ENCODE assay signal across 21 cellular contexts in the genomic region with DNA sequence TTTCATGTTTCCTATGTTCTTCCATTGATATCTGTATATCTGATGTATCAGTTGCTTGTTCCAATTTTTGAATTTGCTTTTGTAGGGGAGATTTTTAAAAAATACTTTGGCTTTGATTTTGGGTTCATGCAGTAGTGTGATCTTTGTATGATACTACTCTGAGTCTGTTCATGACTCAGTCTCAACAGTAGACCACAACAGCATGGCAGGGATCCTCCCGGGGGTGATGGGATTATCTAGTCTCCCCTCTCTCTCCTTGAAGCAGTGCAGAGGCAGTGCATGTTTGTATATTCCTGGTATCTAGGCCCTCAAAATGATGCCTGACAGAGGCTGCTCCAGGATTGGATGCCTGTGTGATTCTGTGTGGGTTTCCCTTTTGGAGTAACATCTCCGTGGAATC. TPM values are rescaled to one million over a fixed set of nuclear protein-coding genes. Genes with fewer than 3 reads are reported as not detected.
DNase-seq lines count a peak whose midpoint lies in the region; ATAC-seq and TF ChIP-seq lines count a peak whose summit lies in the region.
"Had no signal": no experiment of that assay in that cellular context is flagged by ENCODE, and none has a peak within 500 bp of the region (broad histone marks: within the 10 kb centered on the region; RNA-seq: fewer than 3 reads in every experiment).

No MANE protein-coding gene starts in this region.

- TF ChIP-seq CTCF in fibroblast of mammary gland (conservative IDR thresholded peaks at IDR 0.05; ENCODE audit: control insufficient read depth, insufficient read depth, low read depth, low read length) (no peak), body of pancreas (IDR thresholded peaks at IDR 0.05) (no peak), A673 (conservative IDR thresholded peaks at IDR 0.05; ENCODE audit: low read depth, low read length) (no peak), WERI-Rb-1 (IDR thresholded peaks at IDR 0.05; ENCODE audit: low read depth, low read length) (no peak)

- intact Hi-C loops in body of pancreas (cut with DNase I) (no loop called here), A673 (cut with micrococcal nuclease; ENCODE audit: unreplicated experiment) (no loop called here)

- H3K4me3 Mint-ChIP-seq in stimulated activated naive CD8-positive, alpha-beta T cell treated with anti-CD3 and anti-CD28 coated beads, Interleukin-15, amount 100 ng/mL, for 72 hours, result no peak overlapping the region
- no peak overlapping the region for H3K4me3 Mint-ChIP-seq in stimulated activated effector memory CD8-positive, alpha-beta T cell treated with anti-CD3 and anti-CD28 coated beads, Interleukin-12 subunit alpha, Interleukin-12 subunit beta, amount 100 ng/mL, for 72 hours
- H3K4me3 Mint-ChIP-seq: CD4-positive, CD25-positive, alpha-beta regulatory T cell; CD8-positive, alpha-beta T cell had no signal

- H3K4me1 ChIP-seq in body of pancreas, result no peaks in the 10 kb centered on the region
- H3K4me1 ChIP-seq in A673 (ENCODE audit: insufficient read depth, low read length, poor library complexity, severe bottlenecking), result no peaks in the 10 kb centered on the region
- H3K4me1 ChIP-seq: A549, Caco-2 had no signal

- CTCF ChIA-PET in A673 (lab: Charles Lee), result no interaction called here

- POLR2A ChIA-PET in A673 (lab: Charles Lee; ENCODE audit: low non-redundant PET), result no interaction called here

- DNase-seq in stimulated activated naive CD8-positive, alpha-beta T cell treated with anti-CD3 and anti-CD28 coated beads, Interleukin-15, Interleukin-2, amounts not matched to agents 100 U/mL and 50 U/mL, for 24 hours, result no peak
- DNase-seq in stimulated activated naive CD8-positive, alpha-beta T cell treated with anti-CD3 and anti-CD28 coated beads, Interleukin-15, amount 100 ng/mL, for 72 hours, result no peak
- DNase-seq in LHCN-M2 (ENCODE audit: low read depth) (peak; percentile 28), fibroblast of mammary gland (ENCODE audit: low read depth) (peak; percentile 26), body of pancreas (no peak), A673 (ENCODE audit: low spot score) (no peak), WERI-Rb-1 (no peak)
- no peak for DNase-seq in stimulated activated effector memory CD8-positive, alpha-beta T cell treated with anti-CD3 and anti-CD28 coated beads, Interleukin-12 subunit alpha, Interleukin-12 subunit beta, amount 100 ng/mL, for 72 hours (ENCODE audit: low spot score in 2 of 2)
- DNase-seq: 8988T; C1 segment of cervical spinal cord; Caco-2; CD4-positive, CD25-positive, alpha-beta regulatory T cell; CD8-positive, alpha-beta T cell; DMS153; DND-41; GDM1; H7 had no signal

- H3K27me3 Mint-ChIP-seq in stimulated activated naive CD8-positive, alpha-beta T cell treated with anti-CD3 and anti-CD28 coated beads, Interleukin-15, amount 100 ng/mL, for 72 hours, result peaks cover 15% of the 10 kb centered on the region

- WGBS in body of pancreas, 2 donors, result 73 to 85% methylated on average over 2 of the region's 2 CpGs

- no peaks in the 10 kb centered on the region for H3K9me3 ChIP-seq in body of pancreas
- no peaks in the 10 kb centered on the region for H3K9me3 ChIP-seq in A673 (ENCODE audit: low read depth, low read length, poor library complexity, severe bottlenecking)
- H3K9me3 ChIP-seq in WERI-Rb-1 (ENCODE audit: severe bottlenecking), result no peaks in the 10 kb centered on the region
- H3K9me3 ChIP-seq: Caco-2 had no signal

- H3K4me3 ChIP-seq in fibroblast of mammary gland (ENCODE audit: control insufficient read depth, low read depth, low read length) (no peak overlapping the region), body of pancreas (no peak overlapping the region), A673 (ENCODE audit: low read depth, low read length, poor library complexity, severe bottlenecking) (no peak overlapping the region), WERI-Rb-1 (ENCODE audit: low read depth, low read length) (no peak overlapping the region)
- H3K4me3 ChIP-seq: A549 had no signal

- no peaks in the 10 kb centered on the region for H3K36me3 ChIP-seq in body of pancreas (replicated peaks in 1 of 2; ENCODE audit: insufficient read depth in 1 of 2, low read depth in 2 of 2)
- no peaks in the 10 kb centered on the region for H3K36me3 ChIP-seq in A673 (ENCODE audit: insufficient read depth, low read length, poor library complexity, severe bottlenecking)
- no peaks in the 10 kb centered on the region for H3K36me3 ChIP-seq in WERI-Rb-1

- H3K27ac ChIP-seq in body of pancreas (no peak overlapping the region), A673 (ENCODE audit: low read depth, low read length, poor library complexity, severe bottlenecking) (no peak overlapping the region), WERI-Rb-1 (no peak overlapping the region)
- H3K27ac ChIP-seq: A549 had no signal

- no peaks in the 10 kb centered on the region for H3K36me3 Mint-ChIP-seq in stimulated activated effector memory CD8-positive, alpha-beta T cell treated with anti-CD3 and anti-CD28 coated beads, Interleukin-12 subunit alpha, Interleukin-12 subunit beta, amount 100 ng/mL, for 72 hours
- H3K36me3 Mint-ChIP-seq: CD4-positive, CD25-positive, alpha-beta regulatory T cell had no signal

- BruUV-seq in A673 (replicated peaks; lab: Mats Ljungman, UMichigan), result no TSS peak

- ATAC-seq in stimulated activated naive CD8-positive, alpha-beta T cell treated with anti-CD3 and anti-CD28 coated beads, Interleukin-15, Interleukin-2, amounts not matched to agents 100 U/mL and 50 U/mL, for 24 hours, result peak; percentile 55
- ATAC-seq in stimulated activated naive CD8-positive, alpha-beta T cell treated with anti-CD3 and anti-CD28 coated beads, Interleukin-15, amount 100 ng/mL, for 72 hours, result no peak
- ATAC-seq in stimulated activated effector memory CD8-positive, alpha-beta T cell treated with anti-CD3 and anti-CD28 coated beads, Interleukin-12 subunit alpha, Interleukin-12 subunit beta, amount 100 ng/mL, for 72 hours, result peak; percentile 52
- ATAC-seq in body of pancreas, result no peak
- ATAC-seq: A549; CD8-positive, alpha-beta T cell; HCT116 had no signal

- H3K27me3 ChIP-seq in body of pancreas (no peaks in the 10 kb centered on the region), A673 (replicated peaks; ENCODE audit: insufficient read depth, low read depth, low read length, poor library complexity) (no peaks in the 10 kb centered on the region), WERI-Rb-1 (ENCODE audit: insufficient read depth, low read depth, severe bottlenecking) (peaks cover 10% of the 10 kb centered on the region)

- no peak for TF ChIP-seq POLR2A in body of pancreas (IDR thresholded peaks at IDR 0.05)

- peaks cover 7 to 25% of the 10 kb centered on the region in 2 donors for H3K9me3 Mint-ChIP-seq in stimulated activated naive CD8-positive, alpha-beta T cell treated with anti-CD3 and anti-CD28 coated beads, Interleukin-15, amount 100 ng/mL, for 72 hours
- peaks cover 4% of the 10 kb centered on the region for H3K9me3 Mint-ChIP-seq in stimulated activated effector memory CD8-positive, alpha-beta T cell treated with anti-CD3 and anti-CD28 coated beads, Interleukin-12 subunit alpha, Interleukin-12 subunit beta, amount 100 ng/mL, for 72 hours

- H3K4me1 Mint-ChIP-seq in stimulated activated naive CD8-positive, alpha-beta T cell treated with anti-CD3 and anti-CD28 coated beads, Interleukin-15, amount 100 ng/mL, for 72 hours, result peaks cover 2% of the 10 kb centered on the region
- H3K4me1 Mint-ChIP-seq in stimulated activated effector memory CD8-positive, alpha-beta T cell treated with anti-CD3 and anti-CD28 coated beads, Interleukin-12 subunit alpha, Interleukin-12 subunit beta, amount 100 ng/mL, for 72 hours, result peaks cover 1% of the 10 kb centered on the region
- H3K4me1 Mint-ChIP-seq: CD4-positive, CD25-positive, alpha-beta regulatory T cell had no signal

- no peak overlapping the region for H3K27ac Mint-ChIP-seq in stimulated activated naive CD8-positive, alpha-beta T cell treated with anti-CD3 and anti-CD28 coated beads, Interleukin-15, amount 100 ng/mL, for 72 hours
- no peak overlapping the region for H3K27ac Mint-ChIP-seq in stimulated activated effector memory CD8-positive, alpha-beta T cell treated with anti-CD3 and anti-CD28 coated beads, Interleukin-12 subunit alpha, Interleukin-12 subunit beta, amount 100 ng/mL, for 72 hours
- H3K27ac Mint-ChIP-seq: CD4-positive, CD25-positive, alpha-beta regulatory T cell; CD8-positive, alpha-beta T cell had no signal

RNA-seq across cellular contexts. Expression of gene G6PC2, which starts 55.3 kb away (rescaled TPM):
- total RNA-seq in LHCN-M2 (2014; rRNA removed) (not detected in 2 replicates), body of pancreas (10 to 100 TPM; 21.3 to 35.3 TPM), A673 (2021) (not detected in 2 replicates)
- not detected for polyA plus RNA-seq in LHCN-M2 (2012)
- total RNA-seq: Caco-2; CD4-positive, CD25-positive, alpha-beta regulatory T cell; CD8-positive, alpha-beta T cell; H1; H7 had no signal
- polyA plus RNA-seq: A549; BJ; CD4-positive, CD25-positive, alpha-beta regulatory T cell; H1 had no signal

Comparison
In these comparisons a context has a peak if more than half of its experiments do, and no peak if none do; other contexts are left out.
1. ATAC-seq: peak in stimulated activated naive CD8-positive, alpha-beta T cell treated with anti-CD3 and anti-CD28 coated beads, Interleukin-15, Interleukin-2, amounts not matched to agents 100 U/mL and 50 U/mL, for 24 hours (single experiment) and stimulated activated effector memory CD8-positive, alpha-beta T cell treated with anti-CD3 and anti-CD28 coated beads, Interleukin-12 subunit alpha, Interleukin-12 subunit beta, amount 100 ng/mL, for 72 hours (single experiment); none in stimulated activated naive CD8-positive, alpha-beta T cell treated with anti-CD3 and anti-CD28 coated beads, Interleukin-15, amount 100 ng/mL, for 72 hours (single experiment) and body of pancreas (single experiment).
2. DNase-seq: peak in LHCN-M2 (single experiment) and fibroblast of mammary gland (single experiment); none in stimulated activated naive CD8-positive, alpha-beta T cell treated with anti-CD3 and anti-CD28 coated beads, Interleukin-15, Interleukin-2, amounts not matched to agents 100 U/mL and 50 U/mL, for 24 hours (single experiment), stimulated activated naive CD8-positive, alpha-beta T cell treated with anti-CD3 and anti-CD28 coated beads, Interleukin-15, amount 100 ng/mL, for 72 hours (0 of 2), stimulated activated effector memory CD8-positive, alpha-beta T cell treated with anti-CD3 and anti-CD28 coated beads, Interleukin-12 subunit alpha, Interleukin-12 subunit beta, amount 100 ng/mL, for 72 hours (0 of 2), body of pancreas (0 of 4), A673 (single experiment) and WERI-Rb-1 (single experiment).
3. RNA of gene G6PC2, which starts 55.3 kb away (total RNA-seq): 21.3 to 35.3 TPM in body of pancreas; not detected in LHCN-M2 and not detected in A673; every median in the first group is over 10 times any median in the second.